In the genomic region with DNA sequence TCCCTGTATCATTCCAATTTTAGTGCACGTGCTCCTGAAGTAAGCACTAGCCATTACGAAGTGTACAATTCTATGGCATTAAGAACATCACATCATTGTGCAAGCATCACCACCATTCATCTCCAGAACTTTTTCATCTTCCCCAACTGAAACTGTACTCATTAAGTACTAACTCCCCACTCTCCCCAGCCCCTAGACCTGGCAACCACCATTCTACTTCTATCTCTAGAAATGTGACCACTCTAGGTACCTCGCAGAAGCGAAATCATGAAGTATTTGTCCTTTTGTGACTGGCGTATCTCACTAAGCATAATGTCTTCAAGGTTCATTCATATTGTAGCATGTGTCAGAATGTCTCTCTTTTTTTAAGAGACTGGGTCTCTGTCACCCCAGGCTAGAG, we compare ENCODE assay signal across 17 cellular contexts. TPM values are rescaled to one million over a fixed set of nuclear protein-coding genes. Genes with fewer than 3 reads are reported as not detected.
"Had no signal": no experiment of that assay in that cellular context is flagged by ENCODE, and none has a peak within 500 bp of the region (broad histone marks: within the 10 kb centered on the region; RNA-seq: fewer than 3 reads in every experiment).

No MANE protein-coding gene starts in this region.

- DNase-seq: activated CD4-positive, CD25-positive, alpha-beta regulatory T cell treated with anti-CD3 and anti-CD28 coated beads, Interleukin-2, amount 50 U/mL, for 72 hours; activated CD8-positive, alpha-beta memory T cell treated with anti-CD3 and anti-CD28 coated beads for 24 hours; dorsolateral prefrontal cortex; erythroblast; heart right ventricle; mesendoderm; nucleus accumbens; posterior cingulate gyrus; stimulated activated CD4-positive, alpha-beta T cell treated with anti-CD3 and anti-CD28 coated beads, Interleukin-15, amount 100 ng/mL, for 24 hours; stimulated activated CD4-positive, alpha-beta T cell treated with anti-CD3 and anti-CD28 coated beads, Interleukin-4, amount 100 ng/mL, for 1 hour; stimulated activated naive CD4-positive, alpha-beta T cell treated with Interleukin-2 at 50 U/mL for 16 hours; T1000; trophoblast cell had no signal

- H3K9me3 Mint-ChIP-seq: nephron had no signal

- H3K9me3 ChIP-seq: gastroesophageal sphincter, heart right ventricle, suprapubic skin had no signal

- H3K4me3 Mint-ChIP-seq: nephron had no signal

- H3K27me3 ChIP-seq: dorsolateral prefrontal cortex, gastroesophageal sphincter, heart right ventricle, suprapubic skin had no signal

- H3K27ac ChIP-seq: dorsolateral prefrontal cortex, gastroesophageal sphincter, heart right ventricle, suprapubic skin had no signal

- H3K27ac Mint-ChIP-seq: nephron had no signal

- H3K4me3 ChIP-seq: dorsolateral prefrontal cortex, gastroesophageal sphincter, heart right ventricle, suprapubic skin had no signal

- ATAC-seq: gastroesophageal sphincter had no signal

RNA-seq across cellular contexts. Expression of a gene that starts 52.1 kb away (rescaled TPM):
- total RNA-seq: astrocyte had no signal
